ENCODE assay signal across 25 cellular contexts in genomic region chr6:167232355-167232754, GRCh38. TPM values are rescaled to one million over a fixed set of nuclear protein-coding genes. Genes with fewer than 3 reads are reported as not detected.
A peak's percentile ranks its signal among the peaks of the same experiment; 100 is the strongest.
DNase-seq lines count a peak whose midpoint lies in the region; ATAC-seq and TF ChIP-seq lines count a peak whose summit lies in the region.
"Had no signal": no experiment of that assay in that cellular context is flagged by ENCODE, and none has a peak within 500 bp of the region (broad histone marks: within the 10 kb centered on the region; RNA-seq: fewer than 3 reads in every experiment).

No MANE protein-coding gene starts in this region.

- no peak for TF ChIP-seq CTCF in WTC11 (IDR thresholded peaks at IDR 0.05)

- peak overlapping the region; percentile 44 for H3K4me3 Mint-ChIP-seq in WTC11
- H3K4me3 Mint-ChIP-seq: CD4-positive, CD25-positive, alpha-beta regulatory T cell had no signal

- no CpG with 5 or more reads among the region's 3 CpGs for WGBS in mesendoderm (ENCODE audit: extremely low coverage, insufficient coverage, low lambda C conversion rate)

- POLR2A ChIA-PET in WTC11 (lab: Charles Lee): no interaction called here

- H3K36me3 Mint-ChIP-seq in WTC11: peaks cover 62% of the 10 kb centered on the region
- H3K36me3 Mint-ChIP-seq: CD4-positive, CD25-positive, alpha-beta regulatory T cell had no signal

- H3K4ac ChIP-seq in mesendoderm (ENCODE audit: low read depth, low read length): no peak overlapping the region

- H3K18ac ChIP-seq in mesendoderm (ENCODE audit: low read length): peak overlapping the region; percentile 60

- no peak overlapping the region for H2BK5ac ChIP-seq in mesendoderm (ENCODE audit: low read length)

- no peak for ATAC-seq in WTC11
- no peak for ATAC-seq in GM18520 (IDR thresholded peaks at IDR 0.05; ENCODE audit: unreplicated experiment)
- ATAC-seq in HG03159 (IDR thresholded peaks at IDR 0.05; ENCODE audit: unreplicated experiment): no peak

- no peaks in the 10 kb centered on the region for H3K9me3 ChIP-seq in HUES6 (ENCODE audit: control insufficient read depth, insufficient read depth, low read depth, low read length)
- H3K9me3 ChIP-seq: BLaER1, SJSA1 had no signal

- no peak overlapping the region for H2BK120ac ChIP-seq in mesendoderm (ENCODE audit: low read depth, low read length)

- H3K9ac ChIP-seq in HUES6 (ENCODE audit: low read length) (peak overlapping the region; percentile 58), mesendoderm (ENCODE audit: low read length) (no peak overlapping the region)
- H3K9ac ChIP-seq: BLaER1 had no signal

- no peak overlapping the region for H4K8ac ChIP-seq in mesendoderm (ENCODE audit: low read depth, low read length)

- H3K9me3 Mint-ChIP-seq in WTC11: no peaks in the 10 kb centered on the region
- H3K9me3 Mint-ChIP-seq: CD4-positive, CD25-positive, alpha-beta regulatory T cell had no signal

- peak overlapping the region; percentile 70; the same call in 1 of the 2 replicates for H3K4me3 ChIP-seq in HUES6 (ENCODE audit: low read depth, low read length)
- H3K4me3 ChIP-seq in mesendoderm (ENCODE audit: low read length): no peak overlapping the region
- H3K4me3 ChIP-seq: BLaER1, PC-9, SJSA1 had no signal

- peak overlapping the region; percentile 81 for H3K27ac Mint-ChIP-seq in WTC11
- H3K27ac Mint-ChIP-seq: CD4-positive, CD25-positive, alpha-beta regulatory T cell had no signal

- no peak overlapping the region for H4K5ac ChIP-seq in mesendoderm (ENCODE audit: low read length)

- peaks cover 67% of the 10 kb centered on the region for H3K4me1 Mint-ChIP-seq in WTC11
- H3K4me1 Mint-ChIP-seq: CD4-positive, CD25-positive, alpha-beta regulatory T cell had no signal

- H3K4me1 ChIP-seq in HUES6 (ENCODE audit: control insufficient read depth, insufficient read depth, low read length) (peaks cover 55% of the 10 kb centered on the region), mesendoderm (ENCODE audit: control insufficient read depth, low read depth, low read length) (peaks cover 14% of the 10 kb centered on the region)
- H3K4me1 ChIP-seq: SJSA1 had no signal

- H3K36me3 ChIP-seq in HUES6 (ENCODE audit: control insufficient read depth, insufficient read depth, low read length) (peaks cover 63% of the 10 kb centered on the region), mesendoderm (ENCODE audit: control insufficient read depth, insufficient read depth, low read length) (no peaks in the 10 kb centered on the region)
- H3K36me3 ChIP-seq: BLaER1, SJSA1 had no signal

- CTCF ChIA-PET in WTC11 (lab: Charles Lee): no interaction called here

- peaks cover 46% of the 10 kb centered on the region for H3K79me2 ChIP-seq in mesendoderm (ENCODE audit: control insufficient read depth, insufficient read depth, low read length)

- H3K79me1 ChIP-seq in mesendoderm (ENCODE audit: low read length): no peaks in the 10 kb centered on the region

- no peak overlapping the region for H3K4me2 ChIP-seq in mesendoderm (ENCODE audit: low read length)
- H3K4me2 ChIP-seq: BLaER1, PC-9 had no signal

- no peaks in the 10 kb centered on the region for H3K27me3 ChIP-seq in HUES6 (ENCODE audit: control insufficient read depth, insufficient read depth, low read length)
- H3K27me3 ChIP-seq in mesendoderm (ENCODE audit: insufficient read depth, low read length, poor library complexity): no peaks in the 10 kb centered on the region
- H3K27me3 ChIP-seq: BLaER1 had no signal

- no peak overlapping the region for H3K56ac ChIP-seq in mesendoderm (ENCODE audit: low read length)

- H2AK5ac ChIP-seq in mesendoderm (ENCODE audit: low read length): no peak overlapping the region

- DNase-seq in A172 (ENCODE audit: low spot score) (peak; percentile 73), WTC11 (ENCODE audit: low spot score) (no peak), mesendoderm (peak; percentile 85), NCI-H187 treated with DMSO at 0.1 percent for 48 hours (lab: John Stamatoyannopoulos, UW) (no peak)
- DNase-seq: CD4-positive, CD25-positive, alpha-beta regulatory T cell; H7; Karpas-422; NCI-H1092; NCI-H1436 treated with DMSO at 0.1 percent for 48 hours; NCI-H2029; NCI-H446 treated with DMSO at 0.1 percent for 48 hours; NCI-H526; NCI-H82; NK-92 treated with Interleukin-12 subunit alpha and Interleukin-12 subunit beta, amount 100 ng/mL, for 24 hours; PC-9; Right ventricle myocardium superior; RPMI8226 had no signal

- no peak overlapping the region for H2BK15ac ChIP-seq in mesendoderm (replicated peaks; ENCODE audit: low read depth)

- no peak overlapping the region for H3K23ac ChIP-seq in mesendoderm (ENCODE audit: low read length)

- no peaks in the 10 kb centered on the region for H3K27me3 Mint-ChIP-seq in WTC11 (ENCODE audit: low read depth)

- H3K27ac ChIP-seq in HUES6 (ENCODE audit: low read depth, low read length) (peak overlapping the region; percentile 24; the same call in 1 of the 2 replicates), mesendoderm (ENCODE audit: low read depth, low read length) (no peak overlapping the region)
- H3K27ac ChIP-seq: BLaER1, PC-9, SJSA1 had no signal

TF ChIP-seq in WTC11, 78 proteins besides CTCF, POLR2A, EP300 and RAD21:
- TF ChIP-seq FOXK1 (CRISPR knock-in tag; IDR thresholded peaks at IDR 0.05): no peak
- TF ChIP-seq GTF2I (CRISPR knock-in tag; conservative IDR thresholded peaks at IDR 0.05): no peak

RNA-seq across cellular contexts. Expression of gene UNC93A, which starts 58.8 kb away (rescaled TPM):
- total RNA-seq in A172 (2014; rRNA removed; shearing (Covaris generic)): not detected in 2 replicates
- total RNA-seq in WTC11 (2021): 0.70 to 3.1 TPM (median 1.8 TPM) in 3 replicates
- polyA plus RNA-seq in mesendoderm (2013, experiment 1 of 2): 0.28 TPM
- polyA plus RNA-seq in mesendoderm (2013, experiment 2 of 2): 0.24 TPM
- total RNA-seq: CD4-positive, CD25-positive, alpha-beta regulatory T cell; Daoy; G401; PC-9; Right ventricle myocardium superior; SJSA1 had no signal
- polyA plus RNA-seq: AG04450; CD4-positive, CD25-positive, alpha-beta regulatory T cell had no signal

Comparison
In these comparisons a context has a peak if more than half of its experiments do, and no peak if none do; other contexts are left out.
1. DNase-seq: peak in A172 (single experiment) and mesendoderm (single experiment); none in WTC11 (single experiment) and NCI-H187 treated with DMSO at 0.1 percent for 48 hours (single experiment).